In genomic region chr15:89780601-89781000, GRCh38 we compare ENCODE assay signal across 1 cellular context.
TF ChIP-seq lines count a peak whose summit lies in the region.

No MANE protein-coding gene starts in this region.

TF ChIP-seq in H1, 55 proteins besides CTCF, POLR2A, EP300 and RAD21:
- TF ChIP-seq RFX5 (IDR thresholded peaks at IDR 0.05; ENCODE audit: borderline replicate concordance, low read depth, low read length) (no peak), ASH2L (IDR thresholded peaks at IDR 0.05; ENCODE audit: low read length) (no peak), EZH2 (IDR thresholded peaks at IDR 0.05; ENCODE audit: low read depth, low read length, severe bottlenecking) (no peak), SRF (IDR thresholded peaks at IDR 0.05; ENCODE audit: low read depth, low read length) (no peak), PHF8 (conservative IDR thresholded peaks at IDR 0.05; ENCODE audit: low read depth, low read length) (no peak), BCL11A (IDR thresholded peaks at IDR 0.05; ENCODE audit: low read depth in 2 of 2, low read length in 2 of 2) (no peak), CHD7 (IDR thresholded peaks at IDR 0.05; ENCODE audit: insufficient replicate concordance, low read length) (no peak), TBP (IDR thresholded peaks at IDR 0.05; ENCODE audit: low read depth, low read length) (no peak)
